19 cellular contexts compared by ENCODE assay signal in the genomic region with DNA sequence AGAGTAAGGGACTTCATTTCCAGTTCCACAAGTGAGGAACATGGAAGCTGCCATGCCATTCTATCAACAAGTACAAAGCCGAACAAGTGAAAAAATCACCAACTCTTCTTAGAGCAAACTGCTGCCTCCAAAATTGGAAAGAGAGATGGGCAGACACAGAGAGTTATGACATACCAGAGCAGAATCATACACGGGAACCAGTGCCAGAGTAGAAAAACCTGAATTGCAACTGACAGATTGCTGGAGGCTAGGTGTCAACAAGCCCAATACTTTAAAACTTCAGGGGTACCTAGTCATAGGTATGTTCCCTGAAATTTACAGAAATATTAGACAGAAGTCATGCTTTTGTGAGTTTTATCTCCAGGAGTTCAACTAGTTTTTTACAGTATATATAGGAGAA.
DNase-seq lines count a peak whose midpoint lies in the region; ATAC-seq and TF ChIP-seq lines count a peak whose summit lies in the region.
"Had no signal": no experiment of that assay in that cellular context is flagged by ENCODE, and none has a peak within 500 bp of the region (broad histone marks: within the 10 kb centered on the region; RNA-seq: fewer than 3 reads in every experiment).

No MANE protein-coding gene starts in this region.

- H3K4me1 ChIP-seq in PC-9 (replicated peaks; ENCODE audit: insufficient read depth), result peaks cover 30% of the 10 kb centered on the region
- no peaks in the 10 kb centered on the region for H3K4me1 ChIP-seq in CD4-positive, alpha-beta memory T cell (ENCODE audit: insufficient read depth, low read length)

- BruUV-seq in PC-9 (replicated peaks; lab: Mats Ljungman, UMichigan), result no TSS peak

- POLR2A ChIA-PET in PC-9 (lab: Charles Lee; ENCODE audit: unreplicated experiment), result no interaction called here
- POLR2A ChIA-PET in CD4-positive, alpha-beta memory T cell (lab: Charles Lee; ENCODE audit: partially characterized antibody), result no interaction called here

- H3K79me2 ChIP-seq in PC-9 (ENCODE audit: low read depth), result no peaks in the 10 kb centered on the region

- DNase-seq in HT-29 (ENCODE audit: low spot score) (peak; percentile 42), PC-9 (peak; percentile 56 to 81), renal cortical epithelial cell (ENCODE audit: low read depth) (peak; percentile 4)
- no peak for DNase-seq in T-helper 2 cell treated with Interferon-gamma antibody and Interleukin-4, amounts not matched to agents 5 μg/mL and 100 μg/mL, for 36 hours (ENCODE audit: low spot score)
- no peak for DNase-seq in CD4-positive, alpha-beta memory T cell
- DNase-seq: CD8-positive, alpha-beta memory T cell; DMS 273 treated with DMSO at 0.1 percent for 48 hours; EL; H9; Karpas-422; NCI-H1436; NCI-H2081; NCI-H345; NCI-H526 treated with DMSO at 0.1 percent for 48 hours; OCI-M1; SHP77 had no signal

- peaks cover 1% of the 10 kb centered on the region for H3K4me1 Mint-ChIP-seq in T-helper 2 cell treated with Interferon-gamma antibody and Interleukin-4, amounts not matched to agents 5 μg/mL and 100 μg/mL, for 36 hours (ENCODE audit: low read depth)
- H3K4me1 Mint-ChIP-seq in CD4-positive, alpha-beta memory T cell, result peaks cover 0 to 6% (median 3%) of the 10 kb centered on the region in 4 donors

- no peaks in the 10 kb centered on the region for H3K36me3 ChIP-seq in PC-9 (ENCODE audit: low read depth)
- H3K36me3 ChIP-seq in CD4-positive, alpha-beta memory T cell (ENCODE audit: insufficient read depth, low read length), result no peaks in the 10 kb centered on the region

- no peak overlapping the region for H3K4me3 ChIP-seq in PC-9
- no peak overlapping the region for H3K4me3 ChIP-seq in CD4-positive, alpha-beta memory T cell (ENCODE audit: low read length in 2 of 2)

- peaks cover 5% of the 10 kb centered on the region for H3K9me3 Mint-ChIP-seq in T-helper 2 cell treated with Interferon-gamma antibody and Interleukin-4, amounts not matched to agents 5 μg/mL and 100 μg/mL, for 36 hours
- H3K9me3 Mint-ChIP-seq in CD4-positive, alpha-beta memory T cell, result no peaks in the 10 kb centered on the region
- H3K9me3 Mint-ChIP-seq: CD8-positive, alpha-beta memory T cell had no signal

- H3K9me3 ChIP-seq in PC-9 (ENCODE audit: insufficient read depth, low read depth), result peaks cover 3% of the 10 kb centered on the region; the same call in 1 of the 2 replicates
- H3K9me3 ChIP-seq in CD4-positive, alpha-beta memory T cell (ENCODE audit: control insufficient read depth in 1 of 2, low read length in 2 of 2), result no peaks in the 10 kb centered on the region

- peak overlapping the region; percentile 72 for H3K4me2 ChIP-seq in PC-9

- H3K4me3 Mint-ChIP-seq in T-helper 2 cell treated with Interferon-gamma antibody and Interleukin-4, amounts not matched to agents 5 μg/mL and 100 μg/mL, for 36 hours, result no peak overlapping the region
- H3K4me3 Mint-ChIP-seq in CD4-positive, alpha-beta memory T cell, result no peak overlapping the region
- H3K4me3 Mint-ChIP-seq: CD8-positive, alpha-beta memory T cell; H9 had no signal

- intact Hi-C loops in PC-9 (cut with micrococcal nuclease; ENCODE audit: unreplicated experiment), result loop anchor here (1.0 kb wide), 1 partner anchor 32 kb away; no protein-coding TSS in a partner anchor
- intact Hi-C loops in CD4-positive, alpha-beta memory T cell (cut with micrococcal nuclease), result no loop called here

- H3K27ac Mint-ChIP-seq in T-helper 2 cell treated with Interferon-gamma antibody and Interleukin-4, amounts not matched to agents 5 μg/mL and 100 μg/mL, for 36 hours, result no peak overlapping the region
- no peak overlapping the region for H3K27ac Mint-ChIP-seq in CD4-positive, alpha-beta memory T cell
- H3K27ac Mint-ChIP-seq: CD8-positive, alpha-beta memory T cell had no signal

- H3K27me3 Mint-ChIP-seq in T-helper 2 cell treated with Interferon-gamma antibody and Interleukin-4, amounts not matched to agents 5 μg/mL and 100 μg/mL, for 36 hours (ENCODE audit: low read depth), result no peaks in the 10 kb centered on the region
- H3K27me3 Mint-ChIP-seq in CD4-positive, alpha-beta memory T cell, result no peaks in the 10 kb centered on the region
- H3K27me3 Mint-ChIP-seq: CD8-positive, alpha-beta memory T cell had no signal

- ATAC-seq in esophagus mucosa (peak; percentile 81), GM19324 (IDR thresholded peaks at IDR 0.05; ENCODE audit: low FRiP score, unreplicated experiment) (no peak)
- ATAC-seq: SK-N-SH treated with all-trans-retinoic acid at 6 μM for 48 hours had no signal

- CTCF ChIA-PET in PC-9 (lab: Charles Lee), result interaction anchor here (0.6 kb wide), 1 partner anchor 68 kb away, joined by 3 read pairs; no protein-coding TSS in a partner anchor
- CTCF ChIA-PET in CD4-positive, alpha-beta memory T cell (lab: Charles Lee; ENCODE audit: partially characterized antibody), result no interaction called here

- no peaks in the 10 kb centered on the region for H3K9me2 ChIP-seq in PC-9 (ENCODE audit: insufficient read depth)

- peaks cover 15% of the 10 kb centered on the region; the same call in 1 of the 2 replicates for H3F3A ChIP-seq in PC-9 (ENCODE audit: insufficient read depth, low read depth)

- no peaks in the 10 kb centered on the region for H3K27me3 ChIP-seq in PC-9 (ENCODE audit: insufficient read depth, low read depth)
- H3K27me3 ChIP-seq in CD4-positive, alpha-beta memory T cell (ENCODE audit: insufficient read depth, low read length), result no peaks in the 10 kb centered on the region

- no peak for TF ChIP-seq CTCF in PC-9 (conservative IDR thresholded peaks at IDR 0.05)

- no peak overlapping the region for H2AFZ ChIP-seq in PC-9

- H3K27ac ChIP-seq in PC-9, result no peak overlapping the region; the same call in 1 of the 2 replicates
- no peak overlapping the region for H3K27ac ChIP-seq in CD4-positive, alpha-beta memory T cell (ENCODE audit: low read depth, low read length)

- no peaks in the 10 kb centered on the region for H4K20me1 ChIP-seq in PC-9 (ENCODE audit: insufficient read depth)

- peaks cover 11% of the 10 kb centered on the region for H3K36me3 Mint-ChIP-seq in T-helper 2 cell treated with Interferon-gamma antibody and Interleukin-4, amounts not matched to agents 5 μg/mL and 100 μg/mL, for 36 hours (ENCODE audit: low read depth)
- peaks cover 37 to 43% of the 10 kb centered on the region in 2 donors for H3K36me3 Mint-ChIP-seq in CD4-positive, alpha-beta memory T cell

Comparison
In these comparisons a context has a peak if more than half of its experiments do, and no peak if none do; other contexts are left out.
1. DNase-seq: peak in HT-29 (single experiment), PC-9 (2 of 2) and renal cortical epithelial cell (single experiment); none in T-helper 2 cell treated with Interferon-gamma antibody and Interleukin-4, amounts not matched to agents 5 μg/mL and 100 μg/mL, for 36 hours (single experiment) and CD4-positive, alpha-beta memory T cell (0 of 5).